ENCODE assay signal across 8 cellular contexts in genomic region chr3:127762077-127762786, GRCh38.
DNase-seq lines count a peak whose midpoint lies in the region; ATAC-seq and TF ChIP-seq lines count a peak whose summit lies in the region.

No MANE protein-coding gene starts in this region.

- H3K9me3 Mint-ChIP-seq in activated CD8-positive, alpha-beta T cell treated with anti-CD3 and anti-CD28 coated beads, Interleukin-2, amount 10 ng/mL, durations not matched to agents 7 days and 5 days (ENCODE audit: insufficient read depth): no peaks in the 10 kb centered on the region
- no peaks in the 10 kb centered on the region for H3K9me3 Mint-ChIP-seq in natural killer cell

- POLR2A ChIA-PET in activated CD8-positive, alpha-beta T cell treated with anti-CD3 and anti-CD28 coated beads, Interleukin-2, amount 10 ng/mL, durations not matched to agents 7 days and 5 days (lab: Charles Lee): interaction anchor here (0.7 to 1.5 kb wide), 2 partner anchors 13 to 38 kb away, joined by 3 to 4 read pairs; no protein-coding TSS in a partner anchor

- H3K27ac Mint-ChIP-seq in activated CD8-positive, alpha-beta T cell treated with anti-CD3 and anti-CD28 coated beads, Interleukin-2, amount 10 ng/mL, durations not matched to agents 7 days and 5 days: peak overlapping the region; percentile 48
- H3K27ac Mint-ChIP-seq in natural killer cell: peak overlapping the region in 1 of 2 donors; percentile 83

- peak overlapping the region; percentile 37 for H3K4me3 Mint-ChIP-seq in activated CD8-positive, alpha-beta T cell treated with anti-CD3 and anti-CD28 coated beads, Interleukin-2, amount 10 ng/mL, durations not matched to agents 7 days and 5 days
- H3K4me3 Mint-ChIP-seq in natural killer cell: peak overlapping the region; percentile 82

- CTCF ChIA-PET in activated CD8-positive, alpha-beta T cell treated with anti-CD3 and anti-CD28 coated beads, Interleukin-2, amount 10 ng/mL, durations not matched to agents 7 days and 5 days (lab: Charles Lee): interaction anchor here (0.8 to 2.2 kb wide), 3 partner anchors 9 to 29 kb away, joined by 3 to 12 read pairs (median 6); no protein-coding TSS in a partner anchor

- H3K27me3 Mint-ChIP-seq in activated CD8-positive, alpha-beta T cell treated with anti-CD3 and anti-CD28 coated beads, Interleukin-2, amount 10 ng/mL, durations not matched to agents 7 days and 5 days (ENCODE audit: low read depth): no peaks in the 10 kb centered on the region
- no peaks in the 10 kb centered on the region for H3K27me3 Mint-ChIP-seq in natural killer cell (ENCODE audit: low read depth in 2 of 2)

- no peaks in the 10 kb centered on the region for H3K36me3 Mint-ChIP-seq in activated CD8-positive, alpha-beta T cell treated with anti-CD3 and anti-CD28 coated beads, Interleukin-2, amount 10 ng/mL, durations not matched to agents 7 days and 5 days (ENCODE audit: low read depth)
- no peaks in the 10 kb centered on the region for H3K36me3 Mint-ChIP-seq in natural killer cell

- no peak for TF ChIP-seq CTCF in natural killer cell (IDR thresholded peaks at IDR 0.05)

- intact Hi-C loops in natural killer cell (cut with micrococcal nuclease): no loop called here

- DNase-seq in DMS53 (lab: John Stamatoyannopoulos, UW) (peak; percentile 12), DMS53 treated with DMSO at 0.1 percent for 48 hours (lab: John Stamatoyannopoulos, UW; ENCODE audit: unreplicated experiment) (no peak), natural killer cell (no peak), RKO (ENCODE audit: low spot score) (no peak), COLO668 (lab: John Stamatoyannopoulos, UW; ENCODE audit: unreplicated experiment) (no peak), NCI-H2107 (lab: John Stamatoyannopoulos, UW) (no peak)
- DNase-seq in activated CD8-positive, alpha-beta T cell treated with anti-CD3 and anti-CD28 coated beads, Interleukin-2, amount 10 ng/mL, durations not matched to agents 7 days and 5 days: peak; percentile 30

- peaks cover 42% of the 10 kb centered on the region for H3K4me1 Mint-ChIP-seq in activated CD8-positive, alpha-beta T cell treated with anti-CD3 and anti-CD28 coated beads, Interleukin-2, amount 10 ng/mL, durations not matched to agents 7 days and 5 days (ENCODE audit: low read depth)
- peaks cover 18% of the 10 kb centered on the region in 2 donors for H3K4me1 Mint-ChIP-seq in natural killer cell

- ATAC-seq in HG03064 (IDR thresholded peaks at IDR 0.05; ENCODE audit: low read depth, unreplicated experiment) (peak; percentile 47), natural killer cell (peak; percentile 38 to 54 (median 42))
- ATAC-seq in activated CD8-positive, alpha-beta T cell treated with anti-CD3 and anti-CD28 coated beads, Interleukin-2, amount 10 ng/mL, durations not matched to agents 7 days and 5 days: peak; percentile 54

Comparison
In these comparisons a context has a peak if more than half of its experiments do, and no peak if none do; other contexts are left out.
1. DNase-seq: peak in DMS53 (single experiment) and activated CD8-positive, alpha-beta T cell treated with anti-CD3 and anti-CD28 coated beads, Interleukin-2, amount 10 ng/mL, durations not matched to agents 7 days and 5 days (single experiment); none in DMS53 treated with DMSO at 0.1 percent for 48 hours (single experiment), natural killer cell (single experiment), RKO (single experiment), COLO668 (single experiment) and NCI-H2107 (single experiment).
2. Peak in every context shown above with its lines, with median percentiles within 50 percentile points of each other: ATAC-seq.